Comparison of ENCODE assay signal across 26 cellular contexts in genomic region chr4:183450108-183450507, GRCh38.
"Had no signal": no experiment of that assay in that cellular context is flagged by ENCODE, and none has a peak within 500 bp of the region (broad histone marks: within the 10 kb centered on the region; RNA-seq: fewer than 3 reads in every experiment).

No MANE protein-coding gene starts in this region.

- H3K27ac Mint-ChIP-seq: nephron had no signal

- H3K9me3 ChIP-seq: heart left ventricle, left lung, tibial nerve had no signal

- H3K9me3 Mint-ChIP-seq: activated CD4-positive, alpha-beta T cell treated with anti-CD3 and anti-CD28 coated beads, Interleukin-2, amount 10 ng/mL, durations not matched to agents 7 days and 5 days; activated CD8-positive, alpha-beta T cell treated with anti-CD3 and anti-CD28 coated beads for 36 hours; brain; immature natural killer cell; nephron had no signal

- H3K27me3 Mint-ChIP-seq: activated CD4-positive, alpha-beta T cell treated with anti-CD3 and anti-CD28 coated beads, Interleukin-2, amount 10 ng/mL, durations not matched to agents 7 days and 5 days; activated CD8-positive, alpha-beta T cell treated with anti-CD3 and anti-CD28 coated beads for 36 hours; activated naive CD8-positive, alpha-beta T cell had no signal

- H3K27me3 ChIP-seq: heart left ventricle, left lung, tibial nerve had no signal

- H3K27ac ChIP-seq: heart left ventricle, left lung, tibial nerve had no signal

- H3K4me3 ChIP-seq: heart left ventricle, left lung, lung, tibial nerve had no signal

- FAIRE-seq: endothelial cell of umbilical vein, small intestine had no signal

- ATAC-seq: activated CD8-positive, alpha-beta T cell treated with anti-CD3 and anti-CD28 coated beads for 36 hours; heart left ventricle; left lung; sciatic nerve had no signal

- H3K4me3 Mint-ChIP-seq: activated CD4-positive, alpha-beta T cell treated with anti-CD3 and anti-CD28 coated beads, Interleukin-2, amount 10 ng/mL, durations not matched to agents 7 days and 5 days; activated CD8-positive, alpha-beta T cell treated with anti-CD3 and anti-CD28 coated beads for 36 hours; immature natural killer cell had no signal

- DNase-seq: activated CD4-positive, alpha-beta T cell treated with anti-CD3 and anti-CD28 coated beads, Interleukin-2, amount 10 ng/mL, durations not matched to agents 7 days and 5 days; activated CD4-positive, CD25-positive, alpha-beta regulatory T cell treated with anti-CD3 and anti-CD28 coated beads, Interleukin-2, amount 50 U/mL, for 72 hours; activated CD8-positive, alpha-beta T cell treated with anti-CD3 and anti-CD28 coated beads for 36 hours; activated naive CD4-positive, alpha-beta T cell; activated T-cell treated with anti-CD3 and anti-CD28 coated beads, Interleukin-2, amount 50 U/mL, for 48 hours; aorta; caudate nucleus; heart left ventricle; hypothalamus; immature natural killer cell; kidney glomerular epithelial cell; left lung; mesendoderm; small intestine; stimulated activated CD4-positive, alpha-beta T cell treated with anti-CD3 and anti-CD28 coated beads, Interleukin-15, amount 100 ng/mL, for 24 hours; stimulated activated CD4-positive, alpha-beta T cell treated with anti-CD3 and anti-CD28 coated beads, Interleukin-2, amount 100 ng/mL, for 24 hours; stimulated activated naive CD4-positive, alpha-beta T cell treated with Interleukin-2 at 50 U/mL for 16 hours; SW 1271; T-helper 2 cell had no signal
